Comparison of ENCODE assay signal across 15 cellular contexts in genomic region chr19:18604820-18605159, GRCh38.
A peak's percentile ranks its signal among the peaks of the same experiment; 100 is the strongest.
DNase-seq lines count a peak whose midpoint lies in the region; ATAC-seq and TF ChIP-seq lines count a peak whose summit lies in the region.
"Had no signal": no experiment of that assay in that cellular context is flagged by ENCODE, and none has a peak within 500 bp of the region (broad histone marks: within the 10 kb centered on the region; RNA-seq: fewer than 3 reads in every experiment).

No MANE protein-coding gene starts in this region.

- peaks cover 85% of the 10 kb centered on the region for H3K27me3 Mint-ChIP-seq in nephron (ENCODE audit: low read depth)

- H3K36me3 Mint-ChIP-seq in nephron (ENCODE audit: low read depth), result no peaks in the 10 kb centered on the region
- H3K36me3 Mint-ChIP-seq: activated naive CD8-positive, alpha-beta T cell; memory B cell had no signal

- no peak overlapping the region for H3K27ac ChIP-seq in SK-N-MC
- H3K27ac ChIP-seq: C4-2B had no signal

- peak overlapping the region; percentile 87 for H3K4me3 ChIP-seq in SK-N-MC

- ATAC-seq in HG02798 (IDR thresholded peaks at IDR 0.05; ENCODE audit: poor library complexity, unreplicated experiment) (no peak), GM21723 (IDR thresholded peaks at IDR 0.05; ENCODE audit: unreplicated experiment) (no peak)
- ATAC-seq: naive thymus-derived CD4-positive, alpha-beta T cell had no signal

- H3K27ac Mint-ChIP-seq in nephron, result no peak overlapping the region
- H3K27ac Mint-ChIP-seq: activated naive CD8-positive, alpha-beta T cell; memory B cell had no signal

- peak overlapping the region in 2 of 3 experiments; percentile 28 to 69 for H3K4me3 Mint-ChIP-seq in nephron

- TF ChIP-seq CTCF in nephron (IDR thresholded peaks at IDR 0.05; ENCODE audit: unreplicated experiment in 3 of 3), result no peak

- H3K9ac ChIP-seq in SK-N-MC (ENCODE audit: insufficient read length), result peak overlapping the region; percentile 79

- no peaks in the 10 kb centered on the region for H3K9me3 Mint-ChIP-seq in nephron
- H3K9me3 Mint-ChIP-seq: activated T-helper 1 cell treated with anti-CD3 and anti-CD28 coated beads, Interleukin-12 subunit alpha, Interleukin-12 subunit beta, Interleukin-2, Interleukin-4 antibody, amounts not matched to agents 30 ng/mL and 10 ng/mL and 1 ng/mL, durations not matched to agents 14 hours and 24 hours and 36 hours; memory B cell had no signal

- DNase-seq in AG08395 (ENCODE audit: low spot score), result peak; percentile 2
- DNase-seq in SK-N-MC (ENCODE audit: low read depth, low spot score), result no peak
- no peak for DNase-seq in RPMI8226
- DNase-seq: ACHN; activated CD4-positive, CD25-positive, alpha-beta regulatory T cell treated with anti-CD3 and anti-CD28 coated beads, Interleukin-2, amount 50 U/mL, for 72 hours; naive thymus-derived CD4-positive, alpha-beta T cell; NCI-H510A had no signal

- H3K36me3 ChIP-seq in SK-N-MC (ENCODE audit: insufficient read depth, low read length), result no peaks in the 10 kb centered on the region; the same call in 1 of the 2 replicates
- H3K36me3 ChIP-seq: HAP-1 had no signal

- no peaks in the 10 kb centered on the region for H3K9me3 ChIP-seq in SK-N-MC (ENCODE audit: low read depth, low read length)
- H3K9me3 ChIP-seq: HAP-1 had no signal

- peaks cover 20% of the 10 kb centered on the region for H3K4me1 Mint-ChIP-seq in nephron
